ENCODE assay signal across 27 cellular contexts in the genomic region with DNA sequence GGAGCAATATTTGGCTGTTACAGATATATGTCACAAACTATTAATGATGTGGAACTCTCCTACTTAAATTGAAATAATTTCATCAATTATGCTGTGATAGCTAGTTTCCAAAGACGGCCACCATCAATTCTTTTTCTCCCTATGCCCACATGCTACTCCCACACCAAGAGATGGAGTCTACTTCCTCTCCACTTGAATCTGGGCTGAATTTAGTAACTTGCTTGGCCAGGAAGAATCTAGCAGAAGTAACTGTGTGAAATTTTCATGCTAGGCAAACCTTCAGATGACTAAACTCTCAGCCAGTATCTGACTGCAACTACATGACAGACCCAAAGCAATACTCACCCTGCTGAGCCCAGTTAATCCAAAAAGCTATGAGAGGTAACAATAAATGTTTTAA. TPM values are rescaled to one million over a fixed set of nuclear protein-coding genes. Genes with fewer than 3 reads are reported as not detected.
DNase-seq lines count a peak whose midpoint lies in the region; ATAC-seq, FAIRE-seq and TF ChIP-seq lines count a peak whose summit lies in the region.
"Had no signal": no experiment of that assay in that cellular context is flagged by ENCODE, and none has a peak within 500 bp of the region (broad histone marks: within the 10 kb centered on the region; RNA-seq: fewer than 3 reads in every experiment).

No MANE protein-coding gene starts in this region.

- no peak overlapping the region for H3K27ac Mint-ChIP-seq in neural crest cell (ENCODE audit: unreplicated experiment)
- H3K27ac Mint-ChIP-seq: CD8-positive, alpha-beta T cell had no signal

- POLR2A ChIA-PET in HepG2 (lab: Yijun Ruan, JAX): no interaction called here

- intact Hi-C loops in HepG2 (cut with micrococcal nuclease; ENCODE audit: unreplicated experiment): no loop called here
- intact Hi-C loops in right lobe of liver (cut with DNase I): no loop called here

- H3K36me3 ChIP-seq in HepG2 (replicated peaks in 1 of 2; ENCODE audit: control insufficient read depth in 1 of 2, insufficient read depth in 2 of 2, low read length in 2 of 2) (0 out of 5 replicates have a peak, but pooled peaks cover 0 to 2% of the 10 kb centered on the region in 2 experiments), right lobe of liver (no peaks in the 10 kb centered on the region)

- H3K4me1 ChIP-seq in HepG2 (ENCODE audit: insufficient read depth, low read length) (peaks cover 60% of the 10 kb centered on the region), right lobe of liver (peaks cover 0 to 20% (median 6%) of the 10 kb centered on the region in 4 donors)

- peaks cover 28% of the 10 kb centered on the region for H3K4me1 Mint-ChIP-seq in neural crest cell

- TF ChIP-seq CTCF in HepG2 (CRISPR knock-in tag; IDR thresholded peaks at IDR 0.05): no peak
- no peak for TF ChIP-seq CTCF in right lobe of liver (IDR thresholded peaks at IDR 0.05)
- no peak for TF ChIP-seq CTCF in neural crest cell (conservative IDR thresholded peaks at IDR 0.05)

- no peaks in the 10 kb centered on the region for H3K36me3 Mint-ChIP-seq in neural crest cell (ENCODE audit: low read depth)

- no peak for FAIRE-seq in HepG2 (lab: Jason Lieb, UNC)
- FAIRE-seq: A204.1, GM12891, GM19239 had no signal

- BruUV-seq in HepG2 (replicated peaks; lab: Mats Ljungman, UMichigan): no TSS peak

- ATAC-seq in HepG2 (no peak), right lobe of liver (no peak), HG03097 (IDR thresholded peaks at IDR 0.05; ENCODE audit: low FRiP score, unreplicated experiment) (no peak), HG03039 (IDR thresholded peaks at IDR 0.05; ENCODE audit: unreplicated experiment) (no peak)
- ATAC-seq: CD8-positive, alpha-beta T cell; HCT116; PC-3; Right ventricle myocardium inferior; T-helper 17 cell had no signal

- 100% methylated on average over 1 of the region's 1 CpG for WGBS in HepG2 (ENCODE audit: low lambda C conversion rate)
- 43% methylated on average over 1 of the region's 1 CpG for WGBS in right lobe of liver (ENCODE audit: insufficient coverage, low coverage, low lambda C conversion rate, missing lambda C conversion rate)

- DNase-seq in HepG2 (ENCODE audit: low spot score) (no peak), right lobe of liver (no peak), GF-D8 (lab: John Stamatoyannopoulos, UW) (peak; percentile 58), MV-4-11 (lab: John Stamatoyannopoulos, UW) (peak; percentile 61), neural crest cell (ENCODE audit: low read depth, low spot score) (no peak), T-helper 1 cell (no peak)
- DNase-seq: Caco-2; CD8-positive, alpha-beta T cell; EL; GDM1; NCI-H1092 treated with DMSO at 0.1 percent for 48 hours; NCI-H1436; NCI-H187 treated with DMSO at 0.1 percent for 48 hours; NCI-H446; NCI-H524 treated with DMSO at 0.1 percent for 48 hours; NCI-H774; PC-3; SW 1271; T-helper 17 cell had no signal

- H3K27me3 ChIP-seq in HepG2 (ENCODE audit: control insufficient read depth in 1 of 2, insufficient read depth in 2 of 2, low read length in 2 of 2) (no peaks in the 10 kb centered on the region; a peak in 1 of 5 replicates), right lobe of liver (no peaks in the 10 kb centered on the region)
- H3K27me3 ChIP-seq: BLaER1 treated with 17β-estradiol and CSF1 and Interleukin-3, amounts not matched to agents 10 nM and 100 nM had no signal

- H3K27ac ChIP-seq in HepG2 (ENCODE audit: extremely low read length, insufficient read depth, low read length) (peak overlapping the region; percentile 27), right lobe of liver (no peak overlapping the region)

- H4K20me1 ChIP-seq in HepG2 (ENCODE audit: insufficient read depth, low read length): no peaks in the 10 kb centered on the region
- H4K20me1 ChIP-seq: BLaER1 treated with 17β-estradiol and CSF1 and Interleukin-3, amounts not matched to agents 10 nM and 100 nM had no signal

- TF ChIP-seq POLR2A in HepG2 (IDR thresholded peaks at IDR 0.05; ENCODE audit: insufficient read depth in 1 of 2, low read depth in 2 of 2, low read length in 2 of 2) (no peak), right lobe of liver (IDR thresholded peaks at IDR 0.05) (no peak)

- peak overlapping the region; percentile 61 for H3K4me3 Mint-ChIP-seq in neural crest cell
- H3K4me3 Mint-ChIP-seq: CD8-positive, alpha-beta T cell; T-helper 17 cell had no signal

- CTCF ChIA-PET in HepG2 (lab: Yijun Ruan, JAX; ENCODE audit: low intra/inter-chr PET ratio, low total read pairs): no interaction called here

- in situ Hi-C loops in HepG2 (cut with HindIII; ENCODE audit: extremely low pct_ligation_motif_present, low pct_unique_long_range_greater_than_20kb): no loop called here

- no peak for TF ChIP-seq EP300 in HepG2 (IDR thresholded peaks at IDR 0.05; ENCODE audit: low read depth in 2 of 2, low read length in 2 of 2)
- TF ChIP-seq EP300 in HepG2 (CRISPR knock-in tag; IDR thresholded peaks at IDR 0.05; ENCODE audit: borderline replicate concordance): no peak

- no peaks in the 10 kb centered on the region for H3K9me3 Mint-ChIP-seq in neural crest cell
- H3K9me3 Mint-ChIP-seq: CD8-positive, alpha-beta T cell had no signal

- H3K79me2 ChIP-seq in HepG2 (ENCODE audit: insufficient read depth, low read length): peaks cover 26% of the 10 kb centered on the region

- no peak overlapping the region for H3K4me2 ChIP-seq in HepG2 (ENCODE audit: low read depth, low read length)

- no peak overlapping the region for H2AFZ ChIP-seq in HepG2 (ENCODE audit: low read length)

- no peak overlapping the region for H3K9ac ChIP-seq in HepG2 (ENCODE audit: insufficient read depth, low read depth, low read length)
- H3K9ac ChIP-seq: BLaER1 treated with 17β-estradiol and CSF1 and Interleukin-3, amounts not matched to agents 10 nM and 100 nM had no signal

- no peak for TF ChIP-seq RAD21 in HepG2 (CRISPR knock-in tag; IDR thresholded peaks at IDR 0.05)

- no peaks in the 10 kb centered on the region for H3K27me3 Mint-ChIP-seq in neural crest cell (ENCODE audit: low read depth)
- H3K27me3 Mint-ChIP-seq: T-helper 17 cell had no signal

- no peak overlapping the region for H3K4me3 ChIP-seq in HepG2 (replicated peaks in 1 of 3; ENCODE audit: insufficient read depth in 1 of 3, low read depth in 2 of 3, low read length in 3 of 3)
- no peak overlapping the region for H3K4me3 ChIP-seq in right lobe of liver
- H3K4me3 ChIP-seq: BLaER1 treated with 17β-estradiol and CSF1 and Interleukin-3, amounts not matched to agents 10 nM and 100 nM had no signal

- H3K9me3 ChIP-seq in HepG2 (ENCODE audit: low read length) (no peaks in the 10 kb centered on the region), right lobe of liver (no peaks in the 10 kb centered on the region)
- H3K9me3 ChIP-seq: BLaER1 treated with 17β-estradiol and CSF1 and Interleukin-3, amounts not matched to agents 10 nM and 100 nM; Caco-2 had no signal

TF ChIP-seq in HepG2, 621 proteins besides CTCF, POLR2A, EP300 and RAD21 (continues in another document):
- TF ChIP-seq KMT2A (CRISPR knock-in tag; IDR thresholded peaks at IDR 0.05) (no peak), ZNF468 (CRISPR knock-in tag; IDR thresholded peaks at IDR 0.05) (no peak), HNRNPK (IDR thresholded peaks at IDR 0.05; ENCODE audit: low read depth, low read length, poor library complexity, severe bottlenecking) (no peak), ZZZ3 (CRISPR knock-in tag; IDR thresholded peaks at IDR 0.05; ENCODE audit: borderline replicate concordance) (no peak), ZSCAN29 (CRISPR knock-in tag; conservative IDR thresholded peaks at IDR 0.05) (no peak), ZBTB44 (CRISPR knock-in tag; IDR thresholded peaks at IDR 0.05) (no peak)

RNA-seq across cellular contexts. Expression of gene SEPSECS, which starts 3.2 kb away (rescaled TPM):
- total RNA-seq in HepG2 (2016; rRNA removed; fragmentation: Illumina TruSeq; extraction: Trizol) (14.3 and 17.1 TPM in 2 replicates), right lobe of liver (10 to 100 TPM; 17.0 to 26.6 (median 22.7) TPM), neural crest cell (8.2 and 9.3 TPM in 2 replicates)
- total RNA-seq in HepG2 (2016; cell fraction: cytosol; rRNA removed; fragmentation: Illumina TruSeq; extraction: Trizol; ENCODE audit: low read depth): 33.7 and 40.0 TPM in 2 replicates
- total RNA-seq in HepG2 (2016; cell fraction: insoluble cytoplasmic fraction; rRNA removed; fragmentation: Illumina TruSeq; extraction: Trizol): 13.3 and 16.6 TPM in 2 replicates
- total RNA-seq in HepG2 (2016; cell fraction: membrane; rRNA removed; fragmentation: Illumina TruSeq; extraction: Trizol): 18.7 and 20.0 TPM in 2 replicates
- total RNA-seq in HepG2 (2016; cell fraction: nucleus; rRNA removed; fragmentation: Illumina TruSeq; extraction: Trizol): 20.9 and 21.1 TPM in 2 replicates
- 8.2 and 9.4 TPM in 2 replicates for polyA plus RNA-seq in HepG2 (2011; rRNA removed)
- polyA plus RNA-seq in HepG2 (2011; cell fraction: cytosol; rRNA removed): 3.3 and 4.8 TPM in 2 replicates
- polyA plus RNA-seq in HepG2 (2011; cell fraction: nucleus; rRNA removed): 8.3 and 10.6 TPM in 2 replicates
- 10.0 and 14.1 TPM in 2 replicates for polyA plus RNA-seq in HepG2 (2012)
- polyA plus RNA-seq in HepG2 (2016; cell fraction: cytosol; fragmentation: Illumina TruSeq; extraction: Trizol; ENCODE audit: low read depth): 0.59 and 0.72 TPM in 2 replicates
- polyA plus RNA-seq in HepG2 (2016; cell fraction: insoluble cytoplasmic fraction; fragmentation: Illumina TruSeq; extraction: Trizol; ENCODE audit: low read depth): 7.3 and 8.6 TPM in 2 replicates
- polyA plus RNA-seq in HepG2 (2016; cell fraction: membrane; fragmentation: Illumina TruSeq; extraction: Trizol; ENCODE audit: low read depth): 1.5 and 1.7 TPM in 2 replicates
- polyA plus RNA-seq in HepG2 (2016; cell fraction: nucleus; fragmentation: Illumina TruSeq; extraction: Trizol; ENCODE audit: insufficient read depth, low read depth): 14.0 and 14.4 TPM in 2 replicates
- polyA minus RNA-seq in HepG2 (2011; rRNA and poly(A)+ RNA removed; ENCODE audit: low replicate concordance): 4.3 and 5.5 TPM in 2 replicates
- polyA minus RNA-seq in HepG2 (2011; cell fraction: cytosol; rRNA and poly(A)+ RNA removed): 9.5 and 17.6 TPM in 2 replicates
- 60.2 and 61.7 TPM in 2 replicates for polyA minus RNA-seq in HepG2 (2011; cell fraction: nucleus; rRNA and poly(A)+ RNA removed)

Comparison
In these comparisons a context has a peak if more than half of its experiments do, and no peak if none do; other contexts are left out.
1. DNase-seq: peak in GF-D8 (single experiment) and MV-4-11 (single experiment); none in HepG2 (single experiment), right lobe of liver (0 of 3), neural crest cell (single experiment) and T-helper 1 cell (0 of 5).